Comparison of ENCODE assay signal across 1 cellular context in the genomic region with DNA sequence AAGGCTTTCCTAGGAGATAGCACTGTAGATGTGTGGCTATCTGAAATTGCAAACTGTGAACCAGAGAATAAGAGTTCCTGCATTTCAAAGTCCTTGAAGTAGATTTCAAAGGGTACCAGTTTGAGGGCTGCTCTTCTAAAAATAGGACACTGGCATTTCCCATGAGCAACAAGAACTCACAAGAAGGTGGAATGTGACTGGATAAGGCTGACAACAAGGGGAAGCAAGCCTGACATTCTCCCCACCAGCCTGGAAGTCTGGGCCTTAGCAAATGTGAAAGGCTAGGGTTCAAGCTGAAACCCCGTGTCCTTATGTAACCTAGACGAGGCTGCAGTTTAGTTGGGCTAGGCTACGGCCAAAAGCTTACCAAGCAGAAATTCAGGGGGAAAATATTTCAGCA.
TF ChIP-seq lines count a peak whose summit lies in the region.

No MANE protein-coding gene starts in this region.

TF ChIP-seq in H1, 55 proteins besides CTCF, POLR2A, EP300 and RAD21:
- TF ChIP-seq CBX5 (IDR thresholded peaks at IDR 0.05; ENCODE audit: low read depth, low read length) (no peak), SIX5 (IDR thresholded peaks at IDR 0.05; ENCODE audit: low read depth, low read length) (no peak), CEBPB (IDR thresholded peaks at IDR 0.05; ENCODE audit: low read depth, low read length) (no peak), POU5F1 (IDR thresholded peaks at IDR 0.05; ENCODE audit: low read depth, low read length) (no peak), RNF2 (IDR thresholded peaks at IDR 0.05; ENCODE audit: borderline replicate concordance, low read depth, low read length, missing control alignments, poor library complexity, severe bottlenecking) (no peak), RBBP5 (IDR thresholded peaks at IDR 0.05; ENCODE audit: borderline replicate concordance, low read depth, low read length) (no peak), SRF (IDR thresholded peaks at IDR 0.05; ENCODE audit: low read depth, low read length) (no peak), CREB1 (IDR thresholded peaks at IDR 0.05) (no peak), MAFK (IDR thresholded peaks at IDR 0.05; ENCODE audit: low read depth, low read length) (no peak), GTF2F1 (IDR thresholded peaks at IDR 0.05; ENCODE audit: borderline replicate concordance, low read depth, low read length) (no peak), RXRA (IDR thresholded peaks at IDR 0.05; ENCODE audit: insufficient read depth, low read depth, low read length) (no peak)
- TF ChIP-seq, protein P1, sequence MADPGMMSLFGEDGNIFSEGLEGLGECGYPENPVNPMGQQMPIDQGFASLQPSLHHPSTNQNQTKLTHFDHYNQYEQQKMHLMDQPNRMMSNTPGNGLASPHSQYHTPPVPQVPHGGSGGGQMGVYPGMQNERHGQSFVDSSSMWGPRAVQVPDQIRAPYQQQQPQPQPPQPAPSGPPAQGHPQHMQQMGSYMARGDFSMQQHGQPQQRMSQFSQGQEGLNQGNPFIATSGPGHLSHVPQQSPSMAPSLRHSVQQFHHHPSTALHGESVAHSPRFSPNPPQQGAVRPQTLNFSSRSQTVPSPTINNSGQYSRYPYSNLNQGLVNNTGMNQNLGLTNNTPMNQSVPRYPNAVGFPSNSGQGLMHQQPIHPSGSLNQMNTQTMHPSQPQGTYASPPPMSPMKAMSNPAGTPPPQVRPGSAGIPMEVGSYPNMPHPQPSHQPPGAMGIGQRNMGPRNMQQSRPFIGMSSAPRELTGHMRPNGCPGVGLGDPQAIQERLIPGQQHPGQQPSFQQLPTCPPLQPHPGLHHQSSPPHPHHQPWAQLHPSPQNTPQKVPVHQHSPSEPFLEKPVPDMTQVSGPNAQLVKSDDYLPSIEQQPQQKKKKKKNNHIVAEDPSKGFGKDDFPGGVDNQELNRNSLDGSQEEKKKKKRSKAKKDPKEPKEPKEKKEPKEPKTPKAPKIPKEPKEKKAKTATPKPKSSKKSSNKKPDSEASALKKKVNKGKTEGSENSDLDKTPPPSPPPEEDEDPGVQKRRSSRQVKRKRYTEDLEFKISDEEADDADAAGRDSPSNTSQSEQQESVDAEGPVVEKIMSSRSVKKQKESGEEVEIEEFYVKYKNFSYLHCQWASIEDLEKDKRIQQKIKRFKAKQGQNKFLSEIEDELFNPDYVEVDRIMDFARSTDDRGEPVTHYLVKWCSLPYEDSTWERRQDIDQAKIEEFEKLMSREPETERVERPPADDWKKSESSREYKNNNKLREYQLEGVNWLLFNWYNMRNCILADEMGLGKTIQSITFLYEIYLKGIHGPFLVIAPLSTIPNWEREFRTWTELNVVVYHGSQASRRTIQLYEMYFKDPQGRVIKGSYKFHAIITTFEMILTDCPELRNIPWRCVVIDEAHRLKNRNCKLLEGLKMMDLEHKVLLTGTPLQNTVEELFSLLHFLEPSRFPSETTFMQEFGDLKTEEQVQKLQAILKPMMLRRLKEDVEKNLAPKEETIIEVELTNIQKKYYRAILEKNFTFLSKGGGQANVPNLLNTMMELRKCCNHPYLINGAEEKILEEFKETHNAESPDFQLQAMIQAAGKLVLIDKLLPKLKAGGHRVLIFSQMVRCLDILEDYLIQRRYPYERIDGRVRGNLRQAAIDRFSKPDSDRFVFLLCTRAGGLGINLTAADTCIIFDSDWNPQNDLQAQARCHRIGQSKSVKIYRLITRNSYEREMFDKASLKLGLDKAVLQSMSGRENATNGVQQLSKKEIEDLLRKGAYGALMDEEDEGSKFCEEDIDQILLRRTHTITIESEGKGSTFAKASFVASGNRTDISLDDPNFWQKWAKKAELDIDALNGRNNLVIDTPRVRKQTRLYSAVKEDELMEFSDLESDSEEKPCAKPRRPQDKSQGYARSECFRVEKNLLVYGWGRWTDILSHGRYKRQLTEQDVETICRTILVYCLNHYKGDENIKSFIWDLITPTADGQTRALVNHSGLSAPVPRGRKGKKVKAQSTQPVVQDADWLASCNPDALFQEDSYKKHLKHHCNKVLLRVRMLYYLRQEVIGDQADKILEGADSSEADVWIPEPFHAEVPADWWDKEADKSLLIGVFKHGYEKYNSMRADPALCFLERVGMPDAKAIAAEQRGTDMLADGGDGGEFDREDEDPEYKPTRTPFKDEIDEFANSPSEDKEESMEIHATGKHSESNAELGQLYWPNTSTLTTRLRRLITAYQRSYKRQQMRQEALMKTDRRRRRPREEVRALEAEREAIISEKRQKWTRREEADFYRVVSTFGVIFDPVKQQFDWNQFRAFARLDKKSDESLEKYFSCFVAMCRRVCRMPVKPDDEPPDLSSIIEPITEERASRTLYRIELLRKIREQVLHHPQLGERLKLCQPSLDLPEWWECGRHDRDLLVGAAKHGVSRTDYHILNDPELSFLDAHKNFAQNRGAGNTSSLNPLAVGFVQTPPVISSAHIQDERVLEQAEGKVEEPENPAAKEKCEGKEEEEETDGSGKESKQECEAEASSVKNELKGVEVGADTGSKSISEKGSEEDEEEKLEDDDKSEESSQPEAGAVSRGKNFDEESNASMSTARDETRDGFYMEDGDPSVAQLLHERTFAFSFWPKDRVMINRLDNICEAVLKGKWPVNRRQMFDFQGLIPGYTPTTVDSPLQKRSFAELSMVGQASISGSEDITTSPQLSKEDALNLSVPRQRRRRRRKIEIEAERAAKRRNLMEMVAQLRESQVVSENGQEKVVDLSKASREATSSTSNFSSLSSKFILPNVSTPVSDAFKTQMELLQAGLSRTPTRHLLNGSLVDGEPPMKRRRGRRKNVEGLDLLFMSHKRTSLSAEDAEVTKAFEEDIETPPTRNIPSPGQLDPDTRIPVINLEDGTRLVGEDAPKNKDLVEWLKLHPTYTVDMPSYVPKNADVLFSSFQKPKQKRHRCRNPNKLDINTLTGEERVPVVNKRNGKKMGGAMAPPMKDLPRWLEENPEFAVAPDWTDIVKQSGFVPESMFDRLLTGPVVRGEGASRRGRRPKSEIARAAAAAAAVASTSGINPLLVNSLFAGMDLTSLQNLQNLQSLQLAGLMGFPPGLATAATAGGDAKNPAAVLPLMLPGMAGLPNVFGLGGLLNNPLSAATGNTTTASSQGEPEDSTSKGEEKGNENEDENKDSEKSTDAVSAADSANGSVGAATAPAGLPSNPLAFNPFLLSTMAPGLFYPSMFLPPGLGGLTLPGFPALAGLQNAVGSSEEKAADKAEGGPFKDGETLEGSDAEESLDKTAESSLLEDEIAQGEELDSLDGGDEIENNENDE (IDR thresholded peaks at IDR 0.05; ENCODE audit: insufficient replicate concordance, low read length): no peak
- TF ChIP-seq, protein P2, sequence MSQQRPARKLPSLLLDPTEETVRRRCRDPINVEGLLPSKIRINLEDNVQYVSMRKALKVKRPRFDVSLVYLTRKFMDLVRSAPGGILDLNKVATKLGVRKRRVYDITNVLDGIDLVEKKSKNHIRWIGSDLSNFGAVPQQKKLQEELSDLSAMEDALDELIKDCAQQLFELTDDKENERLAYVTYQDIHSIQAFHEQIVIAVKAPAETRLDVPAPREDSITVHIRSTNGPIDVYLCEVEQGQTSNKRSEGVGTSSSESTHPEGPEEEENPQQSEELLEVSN (IDR thresholded peaks at IDR 0.05): no peak
